In the genomic region with DNA sequence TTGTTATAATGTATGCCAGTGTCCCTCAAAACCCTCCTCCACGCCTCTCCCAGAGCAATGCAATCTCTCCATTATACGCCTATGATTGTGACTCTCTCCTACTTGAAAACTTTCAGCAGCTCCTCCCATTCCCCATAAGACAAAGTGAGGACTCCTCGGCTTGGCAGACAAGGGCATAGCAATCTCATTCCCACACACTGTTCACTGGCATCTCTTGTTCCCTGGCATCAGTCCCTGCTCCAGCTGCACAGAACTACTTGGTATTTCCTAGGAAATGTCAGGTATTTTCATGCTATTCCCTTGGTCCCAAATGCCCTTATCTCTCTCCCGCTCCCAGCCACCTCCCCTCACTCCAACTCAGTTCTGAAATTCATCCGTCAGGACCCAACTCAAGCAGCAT, we compare ENCODE assay signal across 25 cellular contexts. TPM values are rescaled to one million over a fixed set of nuclear protein-coding genes. Genes with fewer than 3 reads are reported as not detected.
"Had no signal": no experiment of that assay in that cellular context is flagged by ENCODE, and none has a peak within 500 bp of the region (broad histone marks: within the 10 kb centered on the region; RNA-seq: fewer than 3 reads in every experiment).

No MANE protein-coding gene starts in this region.

- ATAC-seq: foreskin keratinocyte, gastroesophageal sphincter, heart left ventricle, left cardiac atrium, left lung, left ventricle myocardium superior, lower lobe of right lung had no signal

- H3K36me3 Mint-ChIP-seq: immature natural killer cell, mesothelial cell of epicardium had no signal

- H3K27ac Mint-ChIP-seq: immature natural killer cell, mesothelial cell of epicardium had no signal

- H2AFZ ChIP-seq: hepatocyte had no signal

- H3K9me3 Mint-ChIP-seq: immature natural killer cell, mesothelial cell of epicardium had no signal

- H3K4me2 ChIP-seq: hepatocyte had no signal

- H3K79me2 ChIP-seq: hepatocyte had no signal

- H3K36me3 ChIP-seq: esophagus muscularis mucosa, gastroesophageal sphincter, heart left ventricle, left lung, lower lobe of right lung had no signal

- H3K4me3 Mint-ChIP-seq: immature natural killer cell, mesothelial cell of epicardium had no signal

- H3K27me3 ChIP-seq: dorsolateral prefrontal cortex, esophagus muscularis mucosa, gastroesophageal sphincter, heart left ventricle, hepatocyte, left lung had no signal

- DNase-seq: dermis blood vessel endothelial cell; effector CD4-positive, alpha-beta T cell; effector memory CD4-positive, alpha-beta T cell; foreskin keratinocyte; heart left ventricle; hypothalamus; immature natural killer cell; left cardiac atrium; left lung; left ventricle myocardium superior; lower lobe of right lung; mesenchymal stem cell had no signal

- H3K27ac ChIP-seq: coronary artery, dorsolateral prefrontal cortex, esophagus muscularis mucosa, foreskin keratinocyte, gastroesophageal sphincter, heart left ventricle, hepatocyte, left lung, lower lobe of right lung had no signal

- FAIRE-seq: colon, endothelial cell of umbilical vein, frontal cortex, islet of Langerhans, keratinocyte had no signal

- H3K4me3 ChIP-seq: coronary artery, dorsolateral prefrontal cortex, esophagus muscularis mucosa, gastroesophageal sphincter, heart left ventricle, hepatocyte, left lung, lower lobe of right lung had no signal

- H3K9me3 ChIP-seq: esophagus muscularis mucosa, gastroesophageal sphincter, heart left ventricle, left lung, lower lobe of right lung had no signal

- H3K4me1 ChIP-seq: left lung, lower lobe of right lung had no signal

RNA-seq across cellular contexts. Expression of gene TMPRSS5, which starts 28.5 kb away (rescaled TPM):
- total RNA-seq: kidney epithelial cell, mononuclear cell had no signal
- polyA plus RNA-seq: immature natural killer cell had no signal
